1 cellular context compared by ENCODE assay signal in genomic region chr14:50060871-50061663, GRCh38.
TF ChIP-seq lines count a peak whose summit lies in the region.

No MANE protein-coding gene starts in this region.

TF ChIP-seq in K562, 482 proteins besides CTCF, POLR2A, EP300 and RAD21 (continued from another document):
- peak; percentile 20 for TF ChIP-seq HDAC3 (IDR thresholded peaks at IDR 0.05; ENCODE audit: borderline replicate concordance, partially characterized antibody)
- no peak for TF ChIP-seq CTCFL (IDR thresholded peaks at IDR 0.05; ENCODE audit: borderline replicate concordance, insufficient read depth, low read depth, low read length, poor library complexity, severe bottlenecking)
- TF ChIP-seq ZNF57 (CRISPR knock-in tag; IDR thresholded peaks at IDR 0.05): no peak
- TF ChIP-seq NCOA2 (IDR thresholded peaks at IDR 0.05; ENCODE audit: partially characterized antibody in 2 of 2): no peak
- TF ChIP-seq KDM1A (IDR thresholded peaks at IDR 0.05): peak in 1 of 2 experiments; percentile 18; a peak in 1 of 4 replicates
- TF ChIP-seq C11orf30 (IDR thresholded peaks at IDR 0.05; ENCODE audit: low read depth): peak; percentile 84
- peak; percentile 32 for TF ChIP-seq BRD9 (IDR thresholded peaks at IDR 0.05; ENCODE audit: low read depth, partially characterized antibody)
- TF ChIP-seq ZNF175 (CRISPR knock-in tag; IDR thresholded peaks at IDR 0.05; ENCODE audit: low read depth): peak; percentile 65
- TF ChIP-seq MXI1 (IDR thresholded peaks at IDR 0.05; ENCODE audit: low read depth, low read length): no peak
- TF ChIP-seq E2F8 (IDR thresholded peaks at IDR 0.05; ENCODE audit: low read depth, partially characterized antibody): no peak
- no peak for TF ChIP-seq CHD1 (IDR thresholded peaks at IDR 0.05; ENCODE audit: low read length)
- peak; percentile 21; the same call in 1 of the 2 replicates for TF ChIP-seq ZFX (CRISPR knock-in tag; IDR thresholded peaks at IDR 0.05)
- TF ChIP-seq TCF3 (CRISPR knock-in tag; IDR thresholded peaks at IDR 0.05): 0 out of 2 replicates have a peak, but pooled peaks have one; percentile 21
- TF ChIP-seq ZNF707 (CRISPR knock-in tag; conservative IDR thresholded peaks at IDR 0.05): no peak
- TF ChIP-seq MEF2A (IDR thresholded peaks at IDR 0.05; ENCODE audit: control insufficient read depth, low read depth, low read length): peak; percentile 90
- TF ChIP-seq L3MBTL2 (IDR thresholded peaks at IDR 0.05): peak; percentile 81
- peak; percentile 43; the same call in 1 of the 2 replicates for TF ChIP-seq SMARCA4 (IDR thresholded peaks at IDR 0.05)
- peak; percentile 50 for TF ChIP-seq SOX6 (IDR thresholded peaks at IDR 0.05)
- 0 out of 2 replicates have a peak, but pooled peaks have one; percentile 10 for TF ChIP-seq HEY1 (CRISPR knock-in tag; IDR thresholded peaks at IDR 0.05; ENCODE audit: borderline replicate concordance)
- TF ChIP-seq ZNF551 (CRISPR knock-in tag; IDR thresholded peaks at IDR 0.05): no peak
- TF ChIP-seq IRF2 (CRISPR knock-in tag; IDR thresholded peaks at IDR 0.05): no peak
- no peak for TF ChIP-seq ZBTB43 (CRISPR knock-in tag; IDR thresholded peaks at IDR 0.05)
- TF ChIP-seq ATF3 (IDR thresholded peaks at IDR 0.05): peak; percentile 83
- TF ChIP-seq ATF3 (CRISPR knock-in tag; conservative IDR thresholded peaks at IDR 0.05): no peak
- TF ChIP-seq TEAD4 (IDR thresholded peaks at IDR 0.05; ENCODE audit: low read length): peak; percentile 29; the same call in 1 of the 2 replicates
- TF ChIP-seq TEAD4 (CRISPR knock-in tag; IDR thresholded peaks at IDR 0.05; ENCODE audit: borderline replicate concordance): no peak
- TF ChIP-seq SUPT5H (IDR thresholded peaks at IDR 0.05): no peak
- no peak for TF ChIP-seq THAP7 (CRISPR knock-in tag; IDR thresholded peaks at IDR 0.05)
- TF ChIP-seq NFE2L1 (tag; IDR thresholded peaks at IDR 0.05; ENCODE audit: borderline replicate concordance, low read depth): peak; percentile 44; the same call in 1 of the 2 replicates
- no peak for TF ChIP-seq HNRNPLL (IDR thresholded peaks at IDR 0.05; ENCODE audit: low read depth, low read length, poor library complexity, severe bottlenecking)
- TF ChIP-seq MYC (IDR thresholded peaks at IDR 0.05; ENCODE audit: low read depth, low read length): peak; percentile 82
- no peak for TF ChIP-seq MYC (CRISPR knock-in tag; IDR thresholded peaks at IDR 0.05; ENCODE audit: borderline replicate concordance, low read depth)
- TF ChIP-seq ARID1B (IDR thresholded peaks at IDR 0.05): peak; percentile 49
- peak; percentile 56; the same call in 1 of the 2 replicates for TF ChIP-seq DMBX1 (CRISPR knock-in tag; IDR thresholded peaks at IDR 0.05; ENCODE audit: borderline replicate concordance)
- peak; percentile 77 for TF ChIP-seq MAFF (IDR thresholded peaks at IDR 0.05; ENCODE audit: low read length)
- TF ChIP-seq ZNF695 (CRISPR knock-in tag; IDR thresholded peaks at IDR 0.05): no peak
